ENCODE assay signal across 37 cellular contexts in genomic region chr1:102840741-102841140, GRCh38.
"Had no signal": no experiment of that assay in that cellular context is flagged by ENCODE, and none has a peak within 500 bp of the region (broad histone marks: within the 10 kb centered on the region; RNA-seq: fewer than 3 reads in every experiment).

No MANE protein-coding gene starts in this region.

- DNase-seq: activated effector memory CD4-positive, alpha-beta T cell treated with anti-CD3 and anti-CD28 coated beads, Interleukin-2, amount 50 U/mL, for 16 hours; activated effector memory CD4-positive, alpha-beta T cell treated with Interleukin-2 at 50 U/mL for 16 hours; activated gamma-delta T cell; activated gamma-delta T cell treated with Interleukin-2 at 50 U/mL for 16 hours; activated naive CD4-positive, alpha-beta T cell; activated naive CD4-positive, alpha-beta T cell treated with anti-CD3 and anti-CD28 coated beads for 36 hours; activated naive CD4-positive, alpha-beta T cell treated with anti-CD3 and anti-CD28 coated beads, Interleukin-2, amount 10 ng/mL, durations not matched to agents 7 days and 5 days; activated naive CD4-positive, alpha-beta T cell treated with anti-CD3 and anti-CD28 coated beads, Interleukin-2, amount 50 U/mL, for 16 hours; activated naive CD4-positive, alpha-beta T cell treated with Interleukin-2 at 50 U/mL for 16 hours; activated naive CD8-positive, alpha-beta T cell treated with anti-CD3 and anti-CD28 coated beads for 36 hours; activated naive CD8-positive, alpha-beta T cell treated with anti-CD3 and anti-CD28 coated beads, Interleukin-2, amount 10 ng/mL, durations not matched to agents 7 days and 5 days; activated naive CD8-positive, alpha-beta T cell treated with anti-CD3 and anti-CD28 coated beads, Interleukin-2, amount 50 U/mL, for 24 hours; activated T-cell treated with anti-CD3 and anti-CD28 coated beads, Interleukin-2, amount 50 U/mL, for 24 hours; activated T-cell treated with anti-CD3 and anti-CD28 coated beads, Interleukin-2, amount 50 U/mL, for 4 hours; activated T-cell treated with anti-CD3 and anti-CD28 coated beads, Interleukin-2, amount 50 U/mL, for 48 hours; activated T-cell treated with anti-CD3 and anti-CD28 coated beads, Interleukin-2, amount 50 U/mL, for 72 hours; adrenal gland; amniotic stem cell; amygdala; anterior cingulate cortex; aorta; body of pancreas; brain microvascular endothelial cell; caudate nucleus; central memory CD4-positive, alpha-beta T cell; cerebellar nuclear complex had no signal

- H3K9me3 ChIP-seq: adrenal gland, ascending aorta, body of pancreas, breast epithelium had no signal

- H3K27ac ChIP-seq: adrenal gland, ascending aorta, body of pancreas, brain microvascular endothelial cell, breast epithelium, cardiac muscle cell had no signal

- H3K4me1 Mint-ChIP-seq: activated naive CD4-positive, alpha-beta T cell treated with anti-CD3 and anti-CD28 coated beads, Interleukin-2, amount 10 ng/mL, durations not matched to agents 7 days and 5 days; activated naive CD4-positive, alpha-beta T cell treated with anti-CD3 and anti-CD28 coated beads, Interleukin-2, amount 50 U/mL, for 24 hours; activated naive CD8-positive, alpha-beta T cell treated with anti-CD3 and anti-CD28 coated beads for 36 hours; activated naive CD8-positive, alpha-beta T cell treated with anti-CD3 and anti-CD28 coated beads, Interleukin-2, amount 10 ng/mL, durations not matched to agents 7 days and 5 days; activated naive CD8-positive, alpha-beta T cell treated with anti-CD3 and anti-CD28 coated beads, Interleukin-2, amount 50 U/mL, for 24 hours; activated T-helper 17 cell treated with anti-CD3 and anti-CD28 coated beads, Interleukin-2, amount 50 U/mL, for 72 hours; central memory CD8-positive, alpha-beta T cell had no signal

- H3K4me3 Mint-ChIP-seq: activated naive CD4-positive, alpha-beta T cell treated with anti-CD3 and anti-CD28 coated beads for 36 hours; activated naive CD4-positive, alpha-beta T cell treated with anti-CD3 and anti-CD28 coated beads, Interleukin-2, amount 10 ng/mL, durations not matched to agents 7 days and 5 days; activated naive CD4-positive, alpha-beta T cell treated with anti-CD3 and anti-CD28 coated beads, Interleukin-2, amount 50 U/mL, for 24 hours; activated naive CD8-positive, alpha-beta T cell; activated naive CD8-positive, alpha-beta T cell treated with anti-CD3 and anti-CD28 coated beads for 36 hours; activated naive CD8-positive, alpha-beta T cell treated with anti-CD3 and anti-CD28 coated beads, Interleukin-2, amount 10 ng/mL, durations not matched to agents 7 days and 5 days; activated naive CD8-positive, alpha-beta T cell treated with anti-CD3 and anti-CD28 coated beads, Interleukin-2, amount 50 U/mL, for 24 hours; activated T-cell treated with anti-CD3 and anti-CD28 coated beads, Interleukin-2, amount 50 U/mL, for 24 hours; activated T-cell treated with anti-CD3 and anti-CD28 coated beads, Interleukin-2, amount 50 U/mL, for 4 hours; activated T-cell treated with anti-CD3 and anti-CD28 coated beads, Interleukin-2, amount 50 U/mL, for 72 hours; activated T-helper 1 cell treated with anti-CD3 and anti-CD28 coated beads, Interleukin-12 subunit alpha, Interleukin-12 subunit beta, Interleukin-2, Interleukin-4 antibody, amounts not matched to agents 30 ng/mL and 10 ng/mL and 1 ng/mL, durations not matched to agents 14 hours and 24 hours and 36 hours; activated T-helper 17 cell treated with anti-CD3 and anti-CD28 coated beads, Interleukin-2, amount 50 U/mL, for 72 hours; brain; central memory CD8-positive, alpha-beta T cell had no signal

- H3K36me3 ChIP-seq: adrenal gland, ascending aorta, brain microvascular endothelial cell, breast epithelium, cardiac muscle cell had no signal

- H3K9me3 Mint-ChIP-seq: activated naive CD4-positive, alpha-beta T cell treated with anti-CD3 and anti-CD28 coated beads, Interleukin-2, amount 10 ng/mL, durations not matched to agents 7 days and 5 days; activated naive CD4-positive, alpha-beta T cell treated with anti-CD3 and anti-CD28 coated beads, Interleukin-2, amount 50 U/mL, for 24 hours; activated T-helper 1 cell treated with anti-CD3 and anti-CD28 coated beads, Interleukin-12 subunit alpha, Interleukin-12 subunit beta, Interleukin-2, Interleukin-4 antibody, amounts not matched to agents 30 ng/mL and 10 ng/mL and 1 ng/mL, durations not matched to agents 14 hours and 24 hours and 36 hours had no signal

- H3K27ac Mint-ChIP-seq: activated naive CD4-positive, alpha-beta T cell treated with anti-CD3 and anti-CD28 coated beads for 36 hours; activated naive CD4-positive, alpha-beta T cell treated with anti-CD3 and anti-CD28 coated beads, Interleukin-2, amount 10 ng/mL, durations not matched to agents 7 days and 5 days; activated naive CD4-positive, alpha-beta T cell treated with anti-CD3 and anti-CD28 coated beads, Interleukin-2, amount 50 U/mL, for 24 hours; activated naive CD4-positive, alpha-beta T cell treated with anti-CD3 and anti-CD28 coated beads, Interleukin-2, amount 50 U/mL, for 72 hours; activated naive CD8-positive, alpha-beta T cell; activated naive CD8-positive, alpha-beta T cell treated with anti-CD3 and anti-CD28 coated beads for 36 hours; activated naive CD8-positive, alpha-beta T cell treated with anti-CD3 and anti-CD28 coated beads, Interleukin-2, amount 10 ng/mL, durations not matched to agents 7 days and 5 days; activated naive CD8-positive, alpha-beta T cell treated with anti-CD3 and anti-CD28 coated beads, Interleukin-2, amount 50 U/mL, for 24 hours; activated T-cell treated with anti-CD3 and anti-CD28 coated beads, Interleukin-2, amount 50 U/mL, for 24 hours; activated T-cell treated with anti-CD3 and anti-CD28 coated beads, Interleukin-2, amount 50 U/mL, for 72 hours; activated T-helper 1 cell treated with anti-CD3 and anti-CD28 coated beads, Interleukin-12 subunit alpha, Interleukin-12 subunit beta, Interleukin-2, Interleukin-4 antibody, amounts not matched to agents 30 ng/mL and 10 ng/mL and 1 ng/mL, durations not matched to agents 14 hours and 24 hours and 36 hours; activated T-helper 17 cell treated with anti-CD3 and anti-CD28 coated beads, Interleukin-2, amount 50 U/mL, for 72 hours; activated T-helper 2 cell treated with anti-CD3 and anti-CD28 coated beads, Interferon-gamma antibody, Interleukin-2, Interleukin-4, amounts not matched to agents 10 μg/mL and 5 μg/mL and 100 μg/mL, durations not matched to agents 14 hours and 24 hours and 36 hours; brain had no signal

- H3K4me3 ChIP-seq: adrenal gland, ascending aorta, body of pancreas, breast epithelium, cardiac muscle cell had no signal

- ATAC-seq: activated naive CD4-positive, alpha-beta T cell treated with anti-CD3 and anti-CD28 coated beads, Interleukin-2, amount 50 U/mL, for 72 hours; activated naive CD8-positive, alpha-beta T cell treated with anti-CD3 and anti-CD28 coated beads, Interleukin-2, amount 50 U/mL, for 24 hours; activated T-cell treated with anti-CD3 and anti-CD28 coated beads, Interleukin-2, amount 50 U/mL, for 4 hours; activated T-cell treated with anti-CD3 and anti-CD28 coated beads, Interleukin-2, amount 50 U/mL, for 72 hours; activated T-helper 17 cell treated with anti-CD3 and anti-CD28 coated beads, Interleukin-2, amount 50 U/mL, for 72 hours; body of pancreas had no signal

- H3K27me3 ChIP-seq: adrenal gland, ascending aorta, body of pancreas, brain microvascular endothelial cell, breast epithelium, cardiac muscle cell had no signal

- H3K4me1 ChIP-seq: adrenal gland, ascending aorta, body of pancreas, breast epithelium had no signal

- H3K36me3 Mint-ChIP-seq: activated naive CD4-positive, alpha-beta T cell treated with anti-CD3 and anti-CD28 coated beads, Interleukin-2, amount 10 ng/mL, durations not matched to agents 7 days and 5 days; activated naive CD4-positive, alpha-beta T cell treated with anti-CD3 and anti-CD28 coated beads, Interleukin-2, amount 50 U/mL, for 24 hours; activated naive CD4-positive, alpha-beta T cell treated with anti-CD3 and anti-CD28 coated beads, Interleukin-2, amount 50 U/mL, for 72 hours; activated naive CD8-positive, alpha-beta T cell; activated naive CD8-positive, alpha-beta T cell treated with anti-CD3 and anti-CD28 coated beads for 36 hours; activated naive CD8-positive, alpha-beta T cell treated with anti-CD3 and anti-CD28 coated beads, Interleukin-2, amount 10 ng/mL, durations not matched to agents 7 days and 5 days; brain had no signal

- H3K27me3 Mint-ChIP-seq: activated naive CD4-positive, alpha-beta T cell treated with anti-CD3 and anti-CD28 coated beads, Interleukin-2, amount 10 ng/mL, durations not matched to agents 7 days and 5 days; activated naive CD4-positive, alpha-beta T cell treated with anti-CD3 and anti-CD28 coated beads, Interleukin-2, amount 50 U/mL, for 24 hours; activated naive CD8-positive, alpha-beta T cell; activated naive CD8-positive, alpha-beta T cell treated with anti-CD3 and anti-CD28 coated beads for 36 hours; activated naive CD8-positive, alpha-beta T cell treated with anti-CD3 and anti-CD28 coated beads, Interleukin-2, amount 10 ng/mL, durations not matched to agents 7 days and 5 days; activated naive CD8-positive, alpha-beta T cell treated with anti-CD3 and anti-CD28 coated beads, Interleukin-2, amount 50 U/mL, for 24 hours; activated T-cell treated with anti-CD3 and anti-CD28 coated beads, Interleukin-2, amount 50 U/mL, for 24 hours; activated T-helper 17 cell treated with anti-CD3 and anti-CD28 coated beads, Interleukin-2, amount 50 U/mL, for 72 hours; central memory CD8-positive, alpha-beta T cell had no signal
